ENCODE assay signal across 37 cellular contexts in the genomic region with DNA sequence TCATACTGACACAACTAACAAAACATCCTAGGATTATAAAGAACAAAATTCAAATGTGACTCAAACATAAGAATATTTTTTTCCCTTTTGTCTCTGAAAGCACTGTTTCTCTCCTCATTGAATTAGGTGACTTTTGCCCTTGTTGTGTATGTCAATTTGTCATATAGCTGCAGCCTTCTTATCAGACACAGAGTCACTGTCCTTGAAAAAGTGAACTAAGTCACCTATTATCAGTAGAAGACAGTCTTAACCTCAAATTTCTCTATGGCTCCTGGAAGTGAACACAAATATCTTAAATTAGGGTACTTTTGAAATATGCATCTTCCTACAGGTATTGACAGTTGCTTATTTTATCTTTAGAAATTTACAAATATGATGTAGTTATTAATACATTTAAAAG.
"Had no signal": no experiment of that assay in that cellular context is flagged by ENCODE, and none has a peak within 500 bp of the region (broad histone marks: within the 10 kb centered on the region; RNA-seq: fewer than 3 reads in every experiment).

No MANE protein-coding gene starts in this region.

- H3K4me3 Mint-ChIP-seq: activated CD4-positive, alpha-beta memory T cell treated with anti-CD3 and anti-CD28 coated beads for 36 hours; activated CD4-positive, alpha-beta T cell treated with anti-CD3 and anti-CD28 coated beads, Interleukin-2, amount 10 ng/mL, durations not matched to agents 24 days and 14 days; activated CD8-positive, alpha-beta T cell treated with anti-CD3 and anti-CD28 coated beads for 36 hours; activated naive CD4-positive, alpha-beta T cell treated with anti-CD3 and anti-CD28 coated beads for 36 hours; activated naive CD8-positive, alpha-beta T cell treated with anti-CD3 and anti-CD28 coated beads for 36 hours; activated T-cell treated with anti-CD3 and anti-CD28 coated beads, Interleukin-2, amount 50 U/mL, for 4 hours; activated T-cell treated with anti-CD3 and anti-CD28 coated beads, Interleukin-2, amount 50 U/mL, for 72 hours; activated T-helper 1 cell treated with anti-CD3 and anti-CD28 coated beads, Interleukin-12 subunit alpha, Interleukin-12 subunit beta, Interleukin-2, Interleukin-4 antibody, amounts not matched to agents 30 ng/mL and 10 ng/mL and 1 ng/mL, durations not matched to agents 14 hours and 24 hours and 36 hours; activated T-helper 17 cell treated with anti-CD3 and anti-CD28 coated beads, Interleukin-2, amount 50 U/mL, for 72 hours; T-helper 1 cell treated with Interleukin-12 subunit alpha and Interleukin-12 subunit beta and Interleukin-4 antibody, amounts not matched to agents 30 μg/mL and 1 μg/mL, for 36 hours; T-helper 2 cell treated with Interferon-gamma antibody and Interleukin-4, amounts not matched to agents 5 μg/mL and 100 μg/mL, for 36 hours; WTC11 had no signal

- H3K9me3 ChIP-seq: adrenal gland, body of pancreas, breast epithelium had no signal

- H3K36me3 ChIP-seq: adrenal gland, brain microvascular endothelial cell, breast epithelium, WERI-Rb-1 had no signal

- DNase-seq: activated CD4-positive, alpha-beta memory T cell treated with anti-CD3 and anti-CD28 coated beads for 36 hours; activated CD4-positive, alpha-beta T cell treated with anti-CD3 and anti-CD28 coated beads for 4 hours; activated CD4-positive, alpha-beta T cell treated with anti-CD3 and anti-CD28 coated beads, Interleukin-2, amount 10 ng/mL, durations not matched to agents 24 days and 14 days; activated CD4-positive, alpha-beta T cell treated with anti-CD3 and anti-CD28 coated beads, Interleukin-2, amount 50 U/mL, for 1 hour; activated CD4-positive, alpha-beta T cell treated with anti-CD3 and anti-CD28 coated beads, Interleukin-2, amount 50 U/mL, for 4 hours; activated CD4-positive, CD25-positive, alpha-beta regulatory T cell; activated CD8-positive, alpha-beta memory T cell treated with anti-CD3 and anti-CD28 coated beads, Interleukin-2, amount 50 U/mL, for 4 hours; activated CD8-positive, alpha-beta T cell treated with anti-CD3 and anti-CD28 coated beads for 36 hours; activated effector memory CD4-positive, alpha-beta T cell treated with anti-CD3 and anti-CD28 coated beads, Interleukin-2, amount 50 U/mL, for 16 hours; activated gamma-delta T cell treated with Interleukin-2 at 50 U/mL for 16 hours; activated naive CD4-positive, alpha-beta T cell; activated naive CD4-positive, alpha-beta T cell treated with anti-CD3 and anti-CD28 coated beads for 36 hours; activated naive CD4-positive, alpha-beta T cell treated with anti-CD3 and anti-CD28 coated beads, Interleukin-2, amount 50 U/mL, for 16 hours; activated naive CD8-positive, alpha-beta T cell treated with anti-CD3 and anti-CD28 coated beads for 36 hours; activated T-cell treated with anti-CD3 and anti-CD28 coated beads for 4 hours; activated T-cell treated with anti-CD3 and anti-CD28 coated beads, Interleukin-2, amount 50 U/mL, for 1 hour; activated T-cell treated with anti-CD3 and anti-CD28 coated beads, Interleukin-2, amount 50 U/mL, for 4 hours; activated T-cell treated with anti-CD3 and anti-CD28 coated beads, Interleukin-2, amount 50 U/mL, for 72 hours; adrenal gland; amniotic stem cell; aorta; body of pancreas; brain microvascular endothelial cell; central memory CD4-positive, alpha-beta T cell; cerebellar nuclear complex; SW 1271; T-helper 1 cell; T-helper 2 cell; T-helper 9 cell; WERI-Rb-1 had no signal

- H3K27ac ChIP-seq: adrenal gland, body of pancreas, brain microvascular endothelial cell, breast epithelium, WERI-Rb-1 had no signal

- H3K9me3 Mint-ChIP-seq: activated T-helper 17 cell treated with anti-CD3 and anti-CD28 coated beads, Interleukin-2, amount 50 U/mL, for 72 hours had no signal

- H3K27me3 Mint-ChIP-seq: activated CD4-positive, alpha-beta memory T cell treated with anti-CD3 and anti-CD28 coated beads for 36 hours; activated CD4-positive, alpha-beta T cell treated with anti-CD3 and anti-CD28 coated beads, Interleukin-2, amount 10 ng/mL, durations not matched to agents 24 days and 14 days; activated CD8-positive, alpha-beta T cell treated with anti-CD3 and anti-CD28 coated beads for 36 hours; activated naive CD8-positive, alpha-beta T cell treated with anti-CD3 and anti-CD28 coated beads for 36 hours; activated T-helper 17 cell treated with anti-CD3 and anti-CD28 coated beads, Interleukin-2, amount 50 U/mL, for 72 hours had no signal

- H3K27me3 ChIP-seq: adrenal gland, body of pancreas, brain microvascular endothelial cell, breast epithelium had no signal

- H3K4me1 Mint-ChIP-seq: WTC11 had no signal

- H3K27ac Mint-ChIP-seq: activated CD4-positive, alpha-beta memory T cell treated with anti-CD3 and anti-CD28 coated beads for 36 hours; activated CD4-positive, alpha-beta T cell treated with anti-CD3 and anti-CD28 coated beads, Interleukin-2, amount 10 ng/mL, durations not matched to agents 24 days and 14 days; activated CD8-positive, alpha-beta T cell treated with anti-CD3 and anti-CD28 coated beads for 36 hours; activated naive CD4-positive, alpha-beta T cell treated with anti-CD3 and anti-CD28 coated beads for 36 hours; activated naive CD4-positive, alpha-beta T cell treated with anti-CD3 and anti-CD28 coated beads, Interleukin-2, amount 50 U/mL, for 72 hours; activated naive CD8-positive, alpha-beta T cell treated with anti-CD3 and anti-CD28 coated beads for 36 hours; activated T-cell treated with anti-CD3 and anti-CD28 coated beads, Interleukin-2, amount 50 U/mL, for 72 hours; activated T-helper 1 cell treated with anti-CD3 and anti-CD28 coated beads, Interleukin-12 subunit alpha, Interleukin-12 subunit beta, Interleukin-2, Interleukin-4 antibody, amounts not matched to agents 30 ng/mL and 10 ng/mL and 1 ng/mL, durations not matched to agents 14 hours and 24 hours and 36 hours; activated T-helper 17 cell treated with anti-CD3 and anti-CD28 coated beads, Interleukin-2, amount 50 U/mL, for 72 hours; T-helper 1 cell treated with Interleukin-12 subunit alpha and Interleukin-12 subunit beta and Interleukin-4 antibody, amounts not matched to agents 30 μg/mL and 1 μg/mL, for 36 hours; T-helper 2 cell treated with Interferon-gamma antibody and Interleukin-4, amounts not matched to agents 5 μg/mL and 100 μg/mL, for 36 hours; WTC11 had no signal

- H3K4me3 ChIP-seq: adrenal gland, body of pancreas, breast epithelium had no signal

- H3K4me1 ChIP-seq: body of pancreas, breast epithelium had no signal
